ENCODE assay signal across 23 cellular contexts in the genomic region with DNA sequence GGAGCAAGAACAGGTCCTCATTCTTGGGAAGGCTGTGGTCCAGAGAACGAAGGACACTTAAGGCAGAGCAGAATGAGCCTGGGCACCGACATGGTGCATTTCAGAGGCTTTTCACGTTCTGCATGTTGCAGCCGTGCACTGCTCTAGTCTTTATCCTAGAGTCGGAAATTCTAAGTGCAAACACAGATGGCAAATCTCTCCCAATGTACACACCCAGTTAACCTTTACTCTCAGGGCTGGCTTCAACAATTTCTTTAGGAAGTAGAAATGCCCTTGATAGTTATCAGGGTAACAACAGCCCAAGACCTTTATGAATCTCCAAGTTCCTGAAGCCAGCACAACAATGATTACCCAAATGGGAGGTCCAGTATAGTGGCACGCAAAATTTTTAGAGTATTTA. TPM values are rescaled to one million over a fixed set of nuclear protein-coding genes. Genes with fewer than 3 reads are reported as not detected.
"Had no signal": no experiment of that assay in that cellular context is flagged by ENCODE, and none has a peak within 500 bp of the region (broad histone marks: within the 10 kb centered on the region; RNA-seq: fewer than 3 reads in every experiment).

No MANE protein-coding gene starts in this region.

- H3K27ac ChIP-seq: epithelial cell of prostate, parathyroid adenoma, thyroid gland, uterus had no signal

- H3K27me3 ChIP-seq: heart left ventricle, thyroid gland, uterus had no signal

- H3K4me1 Mint-ChIP-seq: activated T-helper 17 cell treated with anti-CD3 and anti-CD28 coated beads, Interleukin-2, amount 50 U/mL, for 72 hours; naive thymus-derived CD4-positive, alpha-beta T cell had no signal

- H3K4me3 ChIP-seq: heart left ventricle, lung, thyroid gland, uterus had no signal

- H3K4me1 ChIP-seq: thyroid gland, uterus had no signal

- H3K36me3 ChIP-seq: heart left ventricle, thyroid gland, uterus had no signal

- H3K9me3 ChIP-seq: heart left ventricle, thyroid gland, uterus had no signal

- ATAC-seq: activated CD4-positive, CD25-positive, alpha-beta regulatory T cell treated with anti-CD3 and anti-CD28 coated beads, Interleukin-2, amount 50 U/mL, for 24 hours; activated T-helper 17 cell treated with anti-CD3 and anti-CD28 coated beads, Interleukin-2, amount 50 U/mL, for 72 hours; heart left ventricle; stimulated activated naive B cell treated with anti-CD40 and anti-IgM and Interleukin-4, amounts not matched to agents 10 μg/mL and 1 μg/mL and 100 μg/mL, for 72 hours had no signal

- H3K79me2 ChIP-seq: parathyroid adenoma had no signal

- H3K4me3 Mint-ChIP-seq: activated T-helper 17 cell treated with anti-CD3 and anti-CD28 coated beads, Interleukin-2, amount 50 U/mL, for 72 hours; naive thymus-derived CD4-positive, alpha-beta T cell; stimulated activated naive B cell treated with anti-CD40 and anti-IgM and Interleukin-4, amounts not matched to agents 10 μg/mL and 1 μg/mL and 100 μg/mL, for 72 hours had no signal

- H3K9ac ChIP-seq: parathyroid adenoma had no signal

- FAIRE-seq: frontal cortex, islet of Langerhans had no signal

- DNase-seq: activated CD4-positive, alpha-beta T cell treated with anti-CD3 and anti-CD28 coated beads, Interleukin-2, amount 50 U/mL, for 4 hours; activated naive CD4-positive, alpha-beta T cell treated with Interleukin-2 at 50 U/mL for 16 hours; aorta; dermis blood vessel endothelial cell; heart left ventricle; naive thymus-derived CD4-positive, alpha-beta T cell; stimulated activated CD4-positive, alpha-beta T cell treated with anti-CD3 and anti-CD28 coated beads, Interleukin-15, amount 100 ng/mL, for 24 hours; stimulated activated CD4-positive, alpha-beta T cell treated with anti-CD3 and anti-CD28 coated beads, Interleukin-4, amount 100 ng/mL, for 1 hour; stimulated activated naive B cell treated with anti-CD40 and anti-IgM and Interleukin-4, amounts not matched to agents 10 μg/mL and 1 μg/mL and 100 μg/mL, for 72 hours; T-helper 2 cell; thyroid gland; uterus had no signal

- H3K36me3 Mint-ChIP-seq: naive thymus-derived CD4-positive, alpha-beta T cell; stimulated activated naive B cell treated with anti-CD40 and anti-IgM and Interleukin-4, amounts not matched to agents 10 μg/mL and 1 μg/mL and 100 μg/mL, for 72 hours had no signal

- H3K27ac Mint-ChIP-seq: activated T-helper 17 cell treated with anti-CD3 and anti-CD28 coated beads, Interleukin-2, amount 50 U/mL, for 72 hours; naive thymus-derived CD4-positive, alpha-beta T cell; stimulated activated naive B cell treated with anti-CD40 and anti-IgM and Interleukin-4, amounts not matched to agents 10 μg/mL and 1 μg/mL and 100 μg/mL, for 72 hours had no signal

- H2AFZ ChIP-seq: parathyroid adenoma had no signal

RNA-seq across cellular contexts. Expression of a gene that starts 39.1 kb away (rescaled TPM):
- total RNA-seq: activated T-helper 17 cell treated with anti-CD3 and anti-CD28 coated beads, Interleukin-2, amount 50 U/mL, for 72 hours; aorta; bronchial epithelial cell; cerebellum; dermis blood vessel endothelial cell; frontal cortex; heart left ventricle; lung; mononuclear cell; naive thymus-derived CD4-positive, alpha-beta T cell; renal cortical epithelial cell; thyroid gland; uterus had no signal
- polyA plus RNA-seq: aorta; heart left ventricle; lung; naive thymus-derived CD4-positive, alpha-beta T cell had no signal
